In the genomic region with DNA sequence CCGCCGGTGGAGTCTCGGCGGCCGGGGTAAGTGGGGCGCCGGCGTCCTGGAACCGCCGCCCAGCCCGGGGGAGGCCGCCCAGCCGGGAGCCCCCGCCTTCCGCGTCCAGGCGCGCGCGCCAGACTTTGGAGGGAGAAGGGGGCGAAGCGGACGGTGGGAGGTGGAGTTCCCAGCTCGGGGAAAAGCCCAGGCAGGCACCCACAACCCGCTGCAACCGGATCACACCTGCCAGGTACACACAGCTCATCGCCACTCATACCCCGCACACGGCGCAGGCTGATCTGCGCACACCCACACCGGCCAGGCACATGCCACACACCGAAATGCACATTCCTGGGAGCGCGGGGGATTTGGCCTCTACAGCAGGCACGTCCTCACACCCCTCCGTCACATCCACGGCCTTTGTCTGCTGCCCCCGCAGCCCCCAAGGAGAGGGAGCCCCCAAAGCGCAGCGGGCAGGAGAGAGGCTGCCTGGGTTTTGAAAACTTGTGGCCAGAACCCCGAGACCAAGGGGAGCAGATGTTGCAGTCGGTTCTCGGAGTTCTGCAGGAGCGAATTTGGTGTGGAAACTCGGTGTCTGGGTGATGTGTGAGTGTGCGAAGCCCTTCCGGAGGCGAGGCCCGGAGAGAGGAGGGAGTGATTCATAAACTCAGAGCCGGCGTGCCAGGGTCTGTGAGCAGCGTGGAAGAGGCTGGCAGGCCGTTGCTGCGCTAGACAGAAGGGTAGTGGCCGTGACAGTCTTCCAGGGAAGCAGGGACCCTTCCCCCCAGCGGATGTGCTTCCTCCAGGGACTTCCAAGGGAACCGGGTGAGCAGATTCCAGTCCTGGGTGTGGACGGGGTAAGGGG, we compare ENCODE assay signal across 8 cellular contexts. TPM values are rescaled to one million over a fixed set of nuclear protein-coding genes. Genes with fewer than 3 reads are reported as not detected.
DNase-seq lines count a peak whose midpoint lies in the region; ATAC-seq and TF ChIP-seq lines count a peak whose summit lies in the region.

No MANE protein-coding gene starts in this region.

- DNase-seq in GM10248 (ENCODE audit: extremely low spot score) (peak; percentile 14), SJCRH30 (peak; percentile 52 to 62), MCF 10A (ENCODE audit: unreplicated experiment) (peak; percentile 67), kidney epithelial cell (ENCODE audit: low read depth) (no peak), COR-L47 (lab: John Stamatoyannopoulos, UW) (no peak), cerebellum (ENCODE audit: low spot score) (no peak)
- DNase-seq in stimulated activated CD4-positive, alpha-beta T cell treated with anti-CD3 and anti-CD28 coated beads, Interleukin-12 subunit alpha, Interleukin-12 subunit beta, amount 100 ng/mL, for 48 hours (ENCODE audit: low read depth in 2 of 3, low spot score in 1 of 3), result peak in 2 of 3 donors; percentile 33 to 39

- H3K27me3 ChIP-seq in SJCRH30, result no peaks in the 10 kb centered on the region
- no peaks in the 10 kb centered on the region for H3K27me3 ChIP-seq in kidney epithelial cell (ENCODE audit: control insufficient read depth, insufficient read depth, low read length)

- CTCF ChIA-PET in GM10248 (lab: Yijun Ruan, JAX), result interaction anchor here (0.9 to 2.2 kb wide), 2 partner anchors 8 to 69 kb away, joined by 4 to 8 read pairs; no protein-coding TSS in a partner anchor
- CTCF ChIA-PET in MCF 10A (lab: Yijun Ruan, JAX), result interaction anchor here (0.5 to 3.9 kb wide), 7 partner anchors 8 to 694 kb away, joined by 3 to 25 read pairs (median 3); no protein-coding TSS in a partner anchor

- H3K4me3 Mint-ChIP-seq in MCF 10A (ENCODE audit: unreplicated experiment), result peak overlapping the region; percentile 83

- no peaks in the 10 kb centered on the region for H3K27me3 Mint-ChIP-seq in MCF 10A (ENCODE audit: insufficient read depth, unreplicated experiment)

- H3K36me3 ChIP-seq in SJCRH30, result no peaks in the 10 kb centered on the region
- H3K36me3 ChIP-seq in kidney epithelial cell (ENCODE audit: control insufficient read depth, insufficient read depth, low read length), result no peaks in the 10 kb centered on the region

- H3K27ac ChIP-seq in SJCRH30, result peak overlapping the region; percentile 31; the same call in 1 of the 2 replicates

- no peak for ATAC-seq in GM19324 (IDR thresholded peaks at IDR 0.05; ENCODE audit: low FRiP score, unreplicated experiment)

- intact Hi-C loops in MCF 10A (cut with micrococcal nuclease), result loop anchor here (2.0 kb wide), 2 partner anchors 44 to 80 kb away; no protein-coding TSS in a partner anchor

- no peaks in the 10 kb centered on the region for H3K9me3 ChIP-seq in SJCRH30 (replicated peaks)

- H3K36me3 Mint-ChIP-seq in MCF 10A (ENCODE audit: insufficient read depth, unreplicated experiment), result no peaks in the 10 kb centered on the region

- peaks cover 6% of the 10 kb centered on the region for H3K4me1 ChIP-seq in SJCRH30

- H3K4me3 ChIP-seq in SJCRH30 (peak overlapping the region; percentile 74), kidney epithelial cell (ENCODE audit: low read depth, low read length) (peak overlapping the region; percentile 74)

- POLR2A ChIA-PET in GM10248 (lab: Yijun Ruan, JAX) (no interaction called here), MCF 10A (lab: Yijun Ruan, JAX) (interaction anchor here (0.6 to 4.1 kb wide), 16 partner anchors 8 to 1819 kb away, joined by 3 to 64 read pairs (median 4); a partner anchor contains a TSS)

- TF ChIP-seq CTCF in GM10248 (IDR thresholded peaks at IDR 0.05; ENCODE audit: control extremely low read depth, extremely low read depth, low read depth, missing control alignments) (no peak), MCF 10A (IDR thresholded peaks at IDR 0.05; ENCODE audit: unreplicated experiment) (no peak), kidney epithelial cell (IDR thresholded peaks at IDR 0.05; ENCODE audit: insufficient read depth, low read length, poor library complexity, severe bottlenecking) (no peak)

- H3K9me3 Mint-ChIP-seq in MCF 10A (ENCODE audit: unreplicated experiment), result no peaks in the 10 kb centered on the region

- peaks cover 33% of the 10 kb centered on the region for H3K4me1 Mint-ChIP-seq in MCF 10A (ENCODE audit: insufficient read depth, unreplicated experiment)

- H3K27ac Mint-ChIP-seq in MCF 10A (ENCODE audit: low read depth, unreplicated experiment), result peak overlapping the region; percentile 81

- no TSS peak for BruUV-seq in MCF 10A (replicated peaks; lab: Mats Ljungman, UMichigan)

RNA-seq across cellular contexts. Expression of a gene that starts 0.7 kb away (rescaled TPM):
- total RNA-seq in SJCRH30 (2014; rRNA removed; shearing (Covaris generic)), result 10.1 and 10.4 TPM in 2 replicates
- 28.7 and 29.3 TPM in 2 replicates for total RNA-seq in MCF 10A (2022)
- 48.6 and 54.2 TPM in 2 replicates for total RNA-seq in kidney epithelial cell
- total RNA-seq in cerebellum, result 22.0 TPM

Comparison
In these comparisons a context has a peak if more than half of its experiments do, and no peak if none do; other contexts are left out.
1. DNase-seq: peak in GM10248 (single experiment), SJCRH30 (2 of 2), MCF 10A (single experiment) and stimulated activated CD4-positive, alpha-beta T cell treated with anti-CD3 and anti-CD28 coated beads, Interleukin-12 subunit alpha, Interleukin-12 subunit beta, amount 100 ng/mL, for 48 hours (2 of 3); none in kidney epithelial cell (single experiment), COR-L47 (single experiment) and cerebellum (single experiment).